ENCODE assay signal across 29 cellular contexts in genomic region chr18:61724532-61724931, GRCh38.
"Had no signal": no experiment of that assay in that cellular context is flagged by ENCODE, and none has a peak within 500 bp of the region (broad histone marks: within the 10 kb centered on the region; RNA-seq: fewer than 3 reads in every experiment).

No MANE protein-coding gene starts in this region.

- DNase-seq: colonic mucosa; cortex of kidney; dermis blood vessel endothelial cell; dorsolateral prefrontal cortex; effector CD4-positive, alpha-beta T cell; effector CD8-positive, alpha-beta T cell; effector memory CD4-positive, alpha-beta T cell; effector memory CD8-positive, alpha-beta T cell; endodermal cell; erythroblast; esophagus squamous epithelium; foreskin fibroblast; foreskin keratinocyte; foreskin melanocyte; gastrocnemius medialis; glutamatergic neuron; head of caudate nucleus; heart left ventricle; heart right ventricle had no signal

- FAIRE-seq: colon, endometrium, endothelial cell of umbilical vein, frontal cortex had no signal

- ATAC-seq: effector memory CD8-positive, alpha-beta T cell; esophagus mucosa; foreskin keratinocyte; gastrocnemius medialis; gastroesophageal sphincter; heart left ventricle; heart right ventricle had no signal

- H3K27me3 ChIP-seq: colonic mucosa, dorsolateral prefrontal cortex, esophagus muscularis mucosa, gastrocnemius medialis, gastroesophageal sphincter, heart left ventricle, heart right ventricle had no signal

- H3K27ac ChIP-seq: colonic mucosa, coronary artery, dorsolateral prefrontal cortex, epithelial cell of prostate, esophagus muscularis mucosa, esophagus squamous epithelium, foreskin keratinocyte, gastrocnemius medialis, gastroesophageal sphincter, heart left ventricle, heart right ventricle had no signal

- H3K4me3 Mint-ChIP-seq: dendritic cell treated with granulocyte-macrophage colony-stimulating factor and Interleukin-4, amounts not matched to agents 40 ng/mL and 50 ng/mL, for 4 days; effector memory CD8-positive, alpha-beta T cell; endodermal cell had no signal

- H3K4me1 ChIP-seq: colonic mucosa, esophagus muscularis mucosa, esophagus squamous epithelium, gastrocnemius medialis, gastroesophageal sphincter had no signal

- H3K9me3 ChIP-seq: colonic mucosa, esophagus muscularis mucosa, esophagus squamous epithelium, gastrocnemius medialis, gastroesophageal sphincter had no signal

- H3K27me3 Mint-ChIP-seq: effector memory CD8-positive, alpha-beta T cell had no signal

- H3K4me3 ChIP-seq: colonic mucosa, coronary artery, dorsolateral prefrontal cortex, esophagus muscularis mucosa, esophagus squamous epithelium, gastrocnemius medialis, gastroesophageal sphincter, heart left ventricle, heart right ventricle had no signal

- H3K27ac Mint-ChIP-seq: dendritic cell treated with granulocyte-macrophage colony-stimulating factor and Interleukin-4, amounts not matched to agents 40 ng/mL and 50 ng/mL, for 4 days; effector memory CD8-positive, alpha-beta T cell; endodermal cell had no signal

- H3K36me3 ChIP-seq: colonic mucosa, esophagus muscularis mucosa, esophagus squamous epithelium, gastrocnemius medialis, gastroesophageal sphincter, heart left ventricle, heart right ventricle had no signal
